1 cellular context compared by ENCODE assay signal in genomic region chr16:78396046-78396445, GRCh38.
TF ChIP-seq lines count a peak whose summit lies in the region.

No MANE protein-coding gene starts in this region.

TF ChIP-seq in K562, 482 proteins besides CTCF, POLR2A, EP300 and RAD21 (continued from another document):
- no peak for TF ChIP-seq UBTF (IDR thresholded peaks at IDR 0.05; ENCODE audit: borderline replicate concordance in 1 of 2, low read depth in 2 of 2, low read length in 2 of 2)
- TF ChIP-seq RBM14 (IDR thresholded peaks at IDR 0.05; ENCODE audit: borderline replicate concordance, insufficient read depth, low read depth, low read length): no peak
- TF ChIP-seq ZNF766 (CRISPR knock-in tag; conservative IDR thresholded peaks at IDR 0.05): no peak
- TF ChIP-seq NFATC3 (IDR thresholded peaks at IDR 0.05): no peak
- no peak for TF ChIP-seq ELF4 (CRISPR knock-in tag; IDR thresholded peaks at IDR 0.05)
- no peak for TF ChIP-seq TAF1 (IDR thresholded peaks at IDR 0.05; ENCODE audit: control insufficient read depth, extremely low read depth, insufficient read depth, low read length, severe bottlenecking)
- TF ChIP-seq EHMT2 (IDR thresholded peaks at IDR 0.05): no peak
TF ChIP-seq in K562: peak in this region for 0.
